19 cellular contexts compared by ENCODE assay signal in genomic region chr17:51287412-51287811, GRCh38. TPM values are rescaled to one million over a fixed set of nuclear protein-coding genes. Genes with fewer than 3 reads are reported as not detected.
DNase-seq lines count a peak whose midpoint lies in the region; ATAC-seq and TF ChIP-seq lines count a peak whose summit lies in the region.
"Had no signal": no experiment of that assay in that cellular context is flagged by ENCODE, and none has a peak within 500 bp of the region (broad histone marks: within the 10 kb centered on the region; RNA-seq: fewer than 3 reads in every experiment).

No MANE protein-coding gene starts in this region.

- H3K4me2 ChIP-seq in Karpas-422 (ENCODE audit: low read depth, low read length, poor library complexity, severe bottlenecking), result no peak overlapping the region

- H3K9me3 Mint-ChIP-seq in stimulated activated naive CD8-positive, alpha-beta T cell treated with anti-CD3 and anti-CD28 coated beads, Interleukin-15, Interleukin-2, amounts not matched to agents 100 ng/mL and 50 ng/mL, for 24 hours, result no peaks in the 10 kb centered on the region
- no peaks in the 10 kb centered on the region for H3K9me3 Mint-ChIP-seq in activated T-helper 17 cell treated with anti-CD3 and anti-CD28 coated beads, Interleukin-2, amount 50 U/mL, for 72 hours
- no peaks in the 10 kb centered on the region for H3K9me3 Mint-ChIP-seq in naive thymus-derived CD4-positive, alpha-beta T cell
- H3K9me3 Mint-ChIP-seq: CD4-positive, CD25-positive, alpha-beta regulatory T cell had no signal

- peaks cover 12 to 78% (median 17%) of the 10 kb centered on the region in 3 experiments for H3K36me3 ChIP-seq in naive thymus-derived CD4-positive, alpha-beta T cell (ENCODE audit: control insufficient read depth in 2 of 3, insufficient read depth in 3 of 3, low read length in 3 of 3)
- H3K36me3 ChIP-seq in Karpas-422 (ENCODE audit: insufficient read depth, low read length), result peaks cover 76% of the 10 kb centered on the region

- H3K4me1 Mint-ChIP-seq in stimulated activated naive CD8-positive, alpha-beta T cell treated with anti-CD3 and anti-CD28 coated beads, Interleukin-15, Interleukin-2, amounts not matched to agents 100 ng/mL and 50 ng/mL, for 24 hours (ENCODE audit: low read depth), result no peaks in the 10 kb centered on the region
- H3K4me1 Mint-ChIP-seq in activated T-helper 17 cell treated with anti-CD3 and anti-CD28 coated beads, Interleukin-2, amount 50 U/mL, for 72 hours, result peaks cover 4% of the 10 kb centered on the region
- peaks cover 3 to 12% (median 7%) of the 10 kb centered on the region in 7 donors for H3K4me1 Mint-ChIP-seq in naive thymus-derived CD4-positive, alpha-beta T cell

- POLR2A ChIA-PET in naive thymus-derived CD4-positive, alpha-beta T cell (lab: Charles Lee), result interaction anchor here (0.6 to 1.7 kb wide), 2 partner anchors 10 to 29 kb away, joined by 3 read pairs; no protein-coding TSS in a partner anchor

- no peak overlapping the region for H3K4me3 ChIP-seq in naive thymus-derived CD4-positive, alpha-beta T cell (ENCODE audit: low read length)
- no peak overlapping the region for H3K4me3 ChIP-seq in Karpas-422 (ENCODE audit: low read length)
- H3K4me3 ChIP-seq: K562, Peyer's patch had no signal

- peaks cover 9% of the 10 kb centered on the region for H3K79me2 ChIP-seq in Karpas-422 (ENCODE audit: low read length)

- DNase-seq in stimulated activated naive CD8-positive, alpha-beta T cell treated with anti-CD3 and anti-CD28 coated beads, Interleukin-15, Interleukin-2, amounts not matched to agents 100 U/mL and 50 U/mL, for 24 hours, result no peak
- DNase-seq in naive thymus-derived CD4-positive, alpha-beta T cell, result no peak
- no peak for DNase-seq in erythroblast (lab: John Stamatoyannopoulos, UW)
- DNase-seq in Karpas-422, result no peak
- DNase-seq: CD4-positive, CD25-positive, alpha-beta regulatory T cell; COR-L47; DMS 273 treated with DMSO at 0.1 percent for 48 hours; DMS79 treated with DMSO at 0.1 percent for 48 hours; NCI-H1092; NCI-H1436; NCI-H187 treated with DMSO at 0.1 percent for 48 hours; NCI-H2107; NCI-H510A treated with DMSO at 0.1 percent for 48 hours; NCI-H748 treated with DMSO at 0.1 percent for 48 hours; Peyer's patch had no signal

- no peak overlapping the region for H2AFZ ChIP-seq in Karpas-422 (ENCODE audit: low read length)

- no peak overlapping the region for H3K27ac ChIP-seq in naive thymus-derived CD4-positive, alpha-beta T cell (ENCODE audit: low read depth, low read length)
- no peak overlapping the region for H3K27ac ChIP-seq in Karpas-422 (ENCODE audit: low read length)
- H3K27ac ChIP-seq: Peyer's patch had no signal

- no peak for TF ChIP-seq POLR2A in erythroblast (IDR thresholded peaks at IDR 0.05; ENCODE audit: low read length)
- no peak for TF ChIP-seq POLR2A in GM18505 (IDR thresholded peaks at IDR 0.05; ENCODE audit: borderline replicate concordance, extremely low read depth, insufficient read depth, insufficient read length)

- H3K27me3 ChIP-seq in naive thymus-derived CD4-positive, alpha-beta T cell (ENCODE audit: control insufficient read depth in 2 of 2, insufficient read depth in 2 of 2, low read length in 2 of 2), result no peaks in the 10 kb centered on the region
- no peaks in the 10 kb centered on the region for H3K27me3 ChIP-seq in Karpas-422 (ENCODE audit: low read length)
- H3K27me3 ChIP-seq: Peyer's patch had no signal

- no peaks in the 10 kb centered on the region for H3K9me2 ChIP-seq in Karpas-422 (replicated peaks; ENCODE audit: insufficient read depth, low read length)

- CTCF ChIA-PET in naive thymus-derived CD4-positive, alpha-beta T cell (lab: Charles Lee), result no interaction called here

- H3K27ac Mint-ChIP-seq in stimulated activated naive CD8-positive, alpha-beta T cell treated with anti-CD3 and anti-CD28 coated beads, Interleukin-15, Interleukin-2, amounts not matched to agents 100 ng/mL and 50 ng/mL, for 24 hours, result peak overlapping the region; percentile 3
- H3K27ac Mint-ChIP-seq in activated T-helper 17 cell treated with anti-CD3 and anti-CD28 coated beads, Interleukin-2, amount 50 U/mL, for 72 hours, result peak overlapping the region; percentile 9
- H3K27ac Mint-ChIP-seq in naive thymus-derived CD4-positive, alpha-beta T cell, result peak overlapping the region in 7 of 9 donors; percentile 1 to 65 (median 41)
- H3K27ac Mint-ChIP-seq: CD4-positive, CD25-positive, alpha-beta regulatory T cell had no signal

- no peaks in the 10 kb centered on the region for H3K9me3 ChIP-seq in naive thymus-derived CD4-positive, alpha-beta T cell (ENCODE audit: control insufficient read depth in 2 of 3, low read length in 3 of 3)
- H3K9me3 ChIP-seq in Karpas-422 (ENCODE audit: low read length), result no peaks in the 10 kb centered on the region
- H3K9me3 ChIP-seq: Peyer's patch had no signal

- H4K20me1 ChIP-seq in Karpas-422 (ENCODE audit: insufficient read depth, low read depth, low read length), result no peaks in the 10 kb centered on the region

- no peak for ATAC-seq in stimulated activated naive CD8-positive, alpha-beta T cell treated with anti-CD3 and anti-CD28 coated beads, Interleukin-15, Interleukin-2, amounts not matched to agents 100 U/mL and 50 U/mL, for 24 hours
- ATAC-seq in activated T-helper 17 cell treated with anti-CD3 and anti-CD28 coated beads, Interleukin-2, amount 50 U/mL, for 72 hours (replicated peaks), result no peak
- no peak for ATAC-seq in naive thymus-derived CD4-positive, alpha-beta T cell
- ATAC-seq in GM18505 (IDR thresholded peaks at IDR 0.05; ENCODE audit: unreplicated experiment), result no peak
- ATAC-seq: K562 had no signal

- no peaks in the 10 kb centered on the region for H3K4me1 ChIP-seq in naive thymus-derived CD4-positive, alpha-beta T cell (ENCODE audit: control insufficient read depth in 2 of 2, insufficient read depth in 2 of 2, low read length in 2 of 2)
- no peaks in the 10 kb centered on the region for H3K4me1 ChIP-seq in Karpas-422 (ENCODE audit: low read length)
- H3K4me1 ChIP-seq: Peyer's patch had no signal

- no peaks in the 10 kb centered on the region for H3K27me3 Mint-ChIP-seq in stimulated activated naive CD8-positive, alpha-beta T cell treated with anti-CD3 and anti-CD28 coated beads, Interleukin-15, Interleukin-2, amounts not matched to agents 100 ng/mL and 50 ng/mL, for 24 hours
- H3K27me3 Mint-ChIP-seq in activated T-helper 17 cell treated with anti-CD3 and anti-CD28 coated beads, Interleukin-2, amount 50 U/mL, for 72 hours, result no peaks in the 10 kb centered on the region
- H3K27me3 Mint-ChIP-seq in naive thymus-derived CD4-positive, alpha-beta T cell, result no peaks in the 10 kb centered on the region
- H3K27me3 Mint-ChIP-seq: CD4-positive, CD25-positive, alpha-beta regulatory T cell had no signal

- no peak overlapping the region for H3K9ac ChIP-seq in Karpas-422 (ENCODE audit: low read length)

- H3K4me3 Mint-ChIP-seq in stimulated activated naive CD8-positive, alpha-beta T cell treated with anti-CD3 and anti-CD28 coated beads, Interleukin-15, Interleukin-2, amounts not matched to agents 100 ng/mL and 50 ng/mL, for 24 hours, result no peak overlapping the region
- H3K4me3 Mint-ChIP-seq in activated T-helper 17 cell treated with anti-CD3 and anti-CD28 coated beads, Interleukin-2, amount 50 U/mL, for 72 hours, result no peak overlapping the region
- H3K4me3 Mint-ChIP-seq in naive thymus-derived CD4-positive, alpha-beta T cell, result no peak overlapping the region
- H3K4me3 Mint-ChIP-seq: CD4-positive, CD25-positive, alpha-beta regulatory T cell had no signal

- peaks cover 79% of the 10 kb centered on the region for H3K36me3 Mint-ChIP-seq in stimulated activated naive CD8-positive, alpha-beta T cell treated with anti-CD3 and anti-CD28 coated beads, Interleukin-15, Interleukin-2, amounts not matched to agents 100 ng/mL and 50 ng/mL, for 24 hours (ENCODE audit: low read depth)
- H3K36me3 Mint-ChIP-seq in activated T-helper 17 cell treated with anti-CD3 and anti-CD28 coated beads, Interleukin-2, amount 50 U/mL, for 72 hours (ENCODE audit: low read depth), result peaks cover 100% of the 10 kb centered on the region
- H3K36me3 Mint-ChIP-seq in naive thymus-derived CD4-positive, alpha-beta T cell, result peaks cover 14 to 59% (median 38%) of the 10 kb centered on the region in 5 donors

- intact Hi-C loops in naive thymus-derived CD4-positive, alpha-beta T cell (cut with micrococcal nuclease), result no loop called here

RNA-seq across cellular contexts. Expression of gene UTP18, which starts 27.1 kb away (rescaled TPM):
- total RNA-seq in activated T-helper 17 cell treated with anti-CD3 and anti-CD28 coated beads, Interleukin-2, amount 50 U/mL, for 72 hours, result 10 to 100 TPM; 37.5 to 66.2 TPM
- total RNA-seq in naive thymus-derived CD4-positive, alpha-beta T cell, result 10 to 100 TPM; 31.1 to 46.2 (median 45.5) TPM
- polyA plus RNA-seq in naive thymus-derived CD4-positive, alpha-beta T cell, result 10 to 100 TPM; 51.5 to 71.6 TPM
- total RNA-seq in Karpas-422 (2014; rRNA removed; shearing (Covaris generic); ENCODE audit: low replicate concordance), result 33.7 and 50.8 TPM in 2 replicates

RNA-seq across cellular contexts. Expression of gene MBTD1, which starts 27.6 kb away (rescaled TPM):
- 10 to 100 TPM; 10.7 to 17.2 TPM for total RNA-seq in activated T-helper 17 cell treated with anti-CD3 and anti-CD28 coated beads, Interleukin-2, amount 50 U/mL, for 72 hours
- 10 to 100 TPM; 16.9 to 35.8 (median 28.9) TPM for total RNA-seq in naive thymus-derived CD4-positive, alpha-beta T cell
- 1 to 10 TPM; 7.0 to 8.3 TPM for polyA plus RNA-seq in naive thymus-derived CD4-positive, alpha-beta T cell
- 28.5 and 41.3 TPM in 2 replicates for total RNA-seq in Karpas-422 (2014; rRNA removed; shearing (Covaris generic); ENCODE audit: low replicate concordance)
